Comparison of ENCODE assay signal across 1 cellular context in the genomic region with DNA sequence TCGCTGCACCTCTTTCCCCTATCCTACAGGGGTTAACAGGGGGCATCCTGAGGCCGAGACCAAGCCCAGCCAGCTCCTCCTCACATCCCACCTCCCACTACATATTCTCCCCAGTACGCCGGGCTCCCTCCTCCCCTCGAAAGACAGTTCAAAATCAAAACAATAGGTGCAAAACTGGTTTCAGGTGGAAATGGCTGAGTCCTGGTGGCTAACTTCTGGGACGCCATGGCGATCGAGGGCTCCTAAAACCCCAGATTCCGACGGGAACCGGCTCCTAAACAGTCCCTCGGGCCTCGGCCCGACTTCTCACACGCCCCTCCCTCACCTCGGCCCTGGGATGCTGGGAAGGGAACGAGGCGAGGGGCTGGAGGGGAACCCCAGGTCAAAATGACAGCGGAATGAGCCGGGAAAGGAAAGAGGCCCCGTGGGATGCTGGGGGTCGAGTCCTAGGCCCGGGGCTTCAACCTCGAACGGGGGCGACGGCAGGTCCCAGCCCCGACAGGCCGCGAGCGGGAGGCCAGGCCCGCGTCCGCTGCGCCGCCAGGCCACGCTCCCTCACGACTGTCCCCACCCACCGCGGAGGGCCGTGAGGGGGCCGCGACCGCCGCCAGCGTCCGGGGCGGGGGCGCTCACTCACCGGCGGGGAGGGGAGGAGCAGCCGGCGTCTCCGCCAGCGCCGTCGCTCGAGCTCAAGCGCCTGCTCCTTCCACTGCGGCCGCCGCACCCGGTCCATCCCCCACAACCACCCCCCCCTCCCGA.
TF ChIP-seq lines count a peak whose summit lies in the region.

No MANE protein-coding gene starts in this region.

TF ChIP-seq in GM12878, 131 proteins besides CTCF, POLR2A, EP300 and RAD21 (continued from another document):
- TF ChIP-seq, protein P1, sequence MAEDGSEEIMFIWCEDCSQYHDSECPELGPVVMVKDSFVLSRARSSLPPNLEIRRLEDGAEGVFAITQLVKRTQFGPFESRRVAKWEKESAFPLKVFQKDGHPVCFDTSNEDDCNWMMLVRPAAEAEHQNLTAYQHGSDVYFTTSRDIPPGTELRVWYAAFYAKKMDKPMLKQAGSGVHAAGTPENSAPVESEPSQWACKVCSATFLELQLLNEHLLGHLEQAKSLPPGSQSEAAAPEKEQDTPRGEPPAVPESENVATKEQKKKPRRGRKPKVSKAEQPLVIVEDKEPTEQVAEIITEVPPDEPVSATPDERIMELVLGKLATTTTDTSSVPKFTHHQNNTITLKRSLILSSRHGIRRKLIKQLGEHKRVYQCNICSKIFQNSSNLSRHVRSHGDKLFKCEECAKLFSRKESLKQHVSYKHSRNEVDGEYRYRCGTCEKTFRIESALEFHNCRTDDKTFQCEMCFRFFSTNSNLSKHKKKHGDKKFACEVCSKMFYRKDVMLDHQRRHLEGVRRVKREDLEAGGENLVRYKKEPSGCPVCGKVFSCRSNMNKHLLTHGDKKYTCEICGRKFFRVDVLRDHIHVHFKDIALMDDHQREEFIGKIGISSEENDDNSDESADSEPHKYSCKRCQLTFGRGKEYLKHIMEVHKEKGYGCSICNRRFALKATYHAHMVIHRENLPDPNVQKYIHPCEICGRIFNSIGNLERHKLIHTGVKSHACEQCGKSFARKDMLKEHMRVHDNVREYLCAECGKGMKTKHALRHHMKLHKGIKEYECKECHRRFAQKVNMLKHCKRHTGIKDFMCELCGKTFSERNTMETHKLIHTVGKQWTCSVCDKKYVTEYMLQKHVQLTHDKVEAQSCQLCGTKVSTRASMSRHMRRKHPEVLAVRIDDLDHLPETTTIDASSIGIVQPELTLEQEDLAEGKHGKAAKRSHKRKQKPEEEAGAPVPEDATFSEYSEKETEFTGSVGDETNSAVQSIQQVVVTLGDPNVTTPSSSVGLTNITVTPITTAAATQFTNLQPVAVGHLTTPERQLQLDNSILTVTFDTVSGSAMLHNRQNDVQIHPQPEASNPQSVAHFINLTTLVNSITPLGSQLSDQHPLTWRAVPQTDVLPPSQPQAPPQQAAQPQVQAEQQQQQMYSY (CRISPR knock-in tag; IDR thresholded peaks at IDR 0.05), result no peak
- TF ChIP-seq NFXL1 (IDR thresholded peaks at IDR 0.05; ENCODE audit: borderline replicate concordance) (0 out of 2 replicates have a peak, but pooled peaks have one; percentile 36), RUNX3 (IDR thresholded peaks at IDR 0.05; ENCODE audit: low read length) (0 out of 2 replicates have a peak, but pooled peaks have one; percentile 4), NR2F1 (conservative IDR thresholded peaks at IDR 0.05) (peak; percentile 63), EGR1 (IDR thresholded peaks at IDR 0.05; ENCODE audit: borderline replicate concordance in 1 of 2, low read depth in 2 of 2, low read length in 2 of 2) (peak in 1 of 2 experiments; percentile 62; a peak in 2 of 3 replicates), LARP7 (IDR thresholded peaks at IDR 0.05) (peak; percentile 81), DPF2 (IDR thresholded peaks at IDR 0.05) (peak; percentile 80), STAT1 (conservative IDR thresholded peaks at IDR 0.05) (peak; percentile 63; the same call in 1 of the 2 replicates), KLF5 (IDR thresholded peaks at IDR 0.05; ENCODE audit: partially characterized antibody) (peak; percentile 26), YY1 (IDR thresholded peaks at IDR 0.05; ENCODE audit: low read depth, low read length) (peak; percentile 62; the same call in 1 of the 2 replicates), FOS (IDR thresholded peaks at IDR 0.05; ENCODE audit: borderline replicate concordance, extremely low read depth, insufficient read length) (no peak), POLR2AphosphoS5 (IDR thresholded peaks at IDR 0.05; ENCODE audit: low read length) (peak; percentile 49; the same call in 1 of the 2 replicates), ZNF622 (IDR thresholded peaks at IDR 0.05) (no peak), WRNIP1 (IDR thresholded peaks at IDR 0.05; ENCODE audit: borderline replicate concordance, low read depth, low read length) (no peak), TCF12 (IDR thresholded peaks at IDR 0.05; ENCODE audit: low read depth, low read length) (peak; percentile 30; the same call in 1 of the 2 replicates), HCFC1 (IDR thresholded peaks at IDR 0.05; ENCODE audit: low read length) (no peak), BACH1 (IDR thresholded peaks at IDR 0.05; ENCODE audit: borderline replicate concordance) (peak; percentile 89), PAX8 (IDR thresholded peaks at IDR 0.05) (no peak), EED (IDR thresholded peaks at IDR 0.05; ENCODE audit: low read depth) (peak; percentile 51; the same call in 1 of the 2 replicates), GATAD2B (conservative IDR thresholded peaks at IDR 0.05; ENCODE audit: low read depth) (peak; percentile 82), TCF3 (IDR thresholded peaks at IDR 0.05; ENCODE audit: borderline replicate concordance, insufficient read depth, low read depth, low read length) (0 out of 2 replicates have a peak, but pooled peaks have one; percentile 23), IKZF1 (conservative IDR thresholded peaks at IDR 0.05) (peak; percentile 74), SUZ12 (IDR thresholded peaks at IDR 0.05; ENCODE audit: unreplicated experiment) (no peak)
- TF ChIP-seq, protein P2, sequence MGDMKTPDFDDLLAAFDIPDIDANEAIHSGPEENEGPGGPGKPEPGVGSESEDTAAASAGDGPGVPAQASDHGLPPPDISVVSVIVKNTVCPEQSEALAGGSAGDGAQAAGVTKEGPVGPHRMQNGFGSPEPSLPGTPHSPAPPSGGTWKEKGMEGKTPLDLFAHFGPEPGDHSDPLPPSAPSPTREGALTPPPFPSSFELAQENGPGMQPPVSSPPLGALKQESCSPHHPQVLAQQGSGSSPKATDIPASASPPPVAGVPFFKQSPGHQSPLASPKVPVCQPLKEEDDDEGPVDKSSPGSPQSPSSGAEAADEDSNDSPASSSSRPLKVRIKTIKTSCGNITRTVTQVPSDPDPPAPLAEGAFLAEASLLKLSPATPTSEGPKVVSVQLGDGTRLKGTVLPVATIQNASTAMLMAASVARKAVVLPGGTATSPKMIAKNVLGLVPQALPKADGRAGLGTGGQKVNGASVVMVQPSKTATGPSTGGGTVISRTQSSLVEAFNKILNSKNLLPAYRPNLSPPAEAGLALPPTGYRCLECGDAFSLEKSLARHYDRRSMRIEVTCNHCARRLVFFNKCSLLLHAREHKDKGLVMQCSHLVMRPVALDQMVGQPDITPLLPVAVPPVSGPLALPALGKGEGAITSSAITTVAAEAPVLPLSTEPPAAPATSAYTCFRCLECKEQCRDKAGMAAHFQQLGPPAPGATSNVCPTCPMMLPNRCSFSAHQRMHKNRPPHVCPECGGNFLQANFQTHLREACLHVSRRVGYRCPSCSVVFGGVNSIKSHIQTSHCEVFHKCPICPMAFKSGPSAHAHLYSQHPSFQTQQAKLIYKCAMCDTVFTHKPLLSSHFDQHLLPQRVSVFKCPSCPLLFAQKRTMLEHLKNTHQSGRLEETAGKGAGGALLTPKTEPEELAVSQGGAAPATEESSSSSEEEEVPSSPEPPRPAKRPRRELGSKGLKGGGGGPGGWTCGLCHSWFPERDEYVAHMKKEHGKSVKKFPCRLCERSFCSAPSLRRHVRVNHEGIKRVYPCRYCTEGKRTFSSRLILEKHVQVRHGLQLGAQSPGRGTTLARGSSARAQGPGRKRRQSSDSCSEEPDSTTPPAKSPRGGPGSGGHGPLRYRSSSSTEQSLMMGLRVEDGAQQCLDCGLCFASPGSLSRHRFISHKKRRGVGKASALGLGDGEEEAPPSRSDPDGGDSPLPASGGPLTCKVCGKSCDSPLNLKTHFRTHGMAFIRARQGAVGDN (IDR thresholded peaks at IDR 0.05), result 0 out of 2 replicates have a peak, but pooled peaks have one; percentile 48
- TF ChIP-seq, protein P3, sequence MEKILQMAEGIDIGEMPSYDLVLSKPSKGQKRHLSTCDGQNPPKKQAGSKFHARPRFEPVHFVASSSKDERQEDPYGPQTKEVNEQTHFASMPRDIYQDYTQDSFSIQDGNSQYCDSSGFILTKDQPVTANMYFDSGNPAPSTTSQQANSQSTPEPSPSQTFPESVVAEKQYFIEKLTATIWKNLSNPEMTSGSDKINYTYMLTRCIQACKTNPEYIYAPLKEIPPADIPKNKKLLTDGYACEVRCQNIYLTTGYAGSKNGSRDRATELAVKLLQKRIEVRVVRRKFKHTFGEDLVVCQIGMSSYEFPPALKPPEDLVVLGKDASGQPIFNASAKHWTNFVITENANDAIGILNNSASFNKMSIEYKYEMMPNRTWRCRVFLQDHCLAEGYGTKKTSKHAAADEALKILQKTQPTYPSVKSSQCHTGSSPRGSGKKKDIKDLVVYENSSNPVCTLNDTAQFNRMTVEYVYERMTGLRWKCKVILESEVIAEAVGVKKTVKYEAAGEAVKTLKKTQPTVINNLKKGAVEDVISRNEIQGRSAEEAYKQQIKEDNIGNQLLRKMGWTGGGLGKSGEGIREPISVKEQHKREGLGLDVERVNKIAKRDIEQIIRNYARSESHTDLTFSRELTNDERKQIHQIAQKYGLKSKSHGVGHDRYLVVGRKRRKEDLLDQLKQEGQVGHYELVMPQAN (conservative IDR thresholded peaks at IDR 0.05), result peak; percentile 78
